Comparison of ENCODE assay signal across 11 cellular contexts in the genomic region with DNA sequence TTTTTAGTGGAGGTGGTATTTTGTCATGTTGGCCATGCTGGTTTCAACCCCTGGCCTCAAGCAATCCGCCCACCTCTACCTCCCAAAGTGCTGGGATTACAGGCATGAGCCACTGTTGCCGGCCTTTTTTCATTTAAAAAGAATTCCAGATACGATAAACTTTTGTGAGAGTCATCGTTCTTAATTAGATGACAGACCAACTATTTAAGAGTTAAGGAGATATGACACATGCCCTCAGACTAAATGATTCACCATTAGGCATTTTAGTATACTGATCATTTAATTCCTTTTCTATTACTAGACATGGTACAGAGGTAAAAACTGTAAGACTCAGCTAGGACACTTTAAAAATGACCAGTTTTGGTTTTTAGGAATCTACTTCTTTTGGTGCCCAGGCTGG. TPM values are rescaled to one million over a fixed set of nuclear protein-coding genes. Genes with fewer than 3 reads are reported as not detected.
DNase-seq lines count a peak whose midpoint lies in the region; ATAC-seq, FAIRE-seq and TF ChIP-seq lines count a peak whose summit lies in the region.
"Had no signal": no experiment of that assay in that cellular context is flagged by ENCODE, and none has a peak within 500 bp of the region (broad histone marks: within the 10 kb centered on the region; RNA-seq: fewer than 3 reads in every experiment).

No MANE protein-coding gene starts in this region.

- H3K27ac ChIP-seq in AG04450 (ENCODE audit: low read depth, low read length) = peak overlapping the region; percentile 81
- peak overlapping the region; percentile 71 to 76 for H3K27ac ChIP-seq in left lung

- H3K4me3 ChIP-seq in AG04450 (ENCODE audit: low read depth, low read length) (peak overlapping the region; percentile 91), left lung (peak overlapping the region in 1 of 2 donors; percentile 96)

- H3K27ac Mint-ChIP-seq in activated T-helper 1 cell treated with anti-CD3 and anti-CD28 coated beads, Interleukin-12 subunit alpha, Interleukin-12 subunit beta, Interleukin-2, Interleukin-4 antibody, amounts not matched to agents 30 ng/mL and 10 ng/mL and 1 ng/mL, durations not matched to agents 14 hours and 24 hours and 36 hours = no peak overlapping the region
- no peak overlapping the region for H3K27ac Mint-ChIP-seq in activated naive CD4-positive, alpha-beta T cell treated with anti-CD3 and anti-CD28 coated beads for 36 hours
- H3K27ac Mint-ChIP-seq: stimulated activated naive CD8-positive, alpha-beta T cell treated with anti-CD3 and anti-CD28 coated beads, Interleukin-15, amount 100 ng/mL, for 72 hours had no signal

- ATAC-seq in left lung (no peak), GM21619 (IDR thresholded peaks at IDR 0.05; ENCODE audit: unreplicated experiment) (no peak)
- ATAC-seq: Panc1; stimulated activated naive CD8-positive, alpha-beta T cell treated with anti-CD3 and anti-CD28 coated beads, Interleukin-15, amount 100 ng/mL, for 72 hours had no signal

- H3K9me3 Mint-ChIP-seq in activated T-helper 1 cell treated with anti-CD3 and anti-CD28 coated beads, Interleukin-12 subunit alpha, Interleukin-12 subunit beta, Interleukin-2, Interleukin-4 antibody, amounts not matched to agents 30 ng/mL and 10 ng/mL and 1 ng/mL, durations not matched to agents 14 hours and 24 hours and 36 hours = no peaks in the 10 kb centered on the region
- peaks cover 3% of the 10 kb centered on the region for H3K9me3 Mint-ChIP-seq in activated naive CD4-positive, alpha-beta T cell treated with anti-CD3 and anti-CD28 coated beads for 36 hours
- H3K9me3 Mint-ChIP-seq: stimulated activated naive CD8-positive, alpha-beta T cell treated with anti-CD3 and anti-CD28 coated beads, Interleukin-15, amount 100 ng/mL, for 72 hours had no signal

- H3K27me3 ChIP-seq in AG04450 (ENCODE audit: control insufficient read depth, insufficient read depth, low read length) (no peaks in the 10 kb centered on the region), left lung (no peaks in the 10 kb centered on the region)

- peaks cover 80% of the 10 kb centered on the region for H3K4me1 Mint-ChIP-seq in activated T-helper 1 cell treated with anti-CD3 and anti-CD28 coated beads, Interleukin-12 subunit alpha, Interleukin-12 subunit beta, Interleukin-2, Interleukin-4 antibody, amounts not matched to agents 30 ng/mL and 10 ng/mL and 1 ng/mL, durations not matched to agents 14 hours and 24 hours and 36 hours (ENCODE audit: low read depth)
- H3K4me1 Mint-ChIP-seq in activated naive CD4-positive, alpha-beta T cell treated with anti-CD3 and anti-CD28 coated beads for 36 hours (ENCODE audit: low read depth) = peaks cover 69% of the 10 kb centered on the region

- no peak for TF ChIP-seq POLR2A in H54 (IDR thresholded peaks at IDR 0.05; ENCODE audit: low read depth, low read length)

- H3K27me3 Mint-ChIP-seq in activated T-helper 1 cell treated with anti-CD3 and anti-CD28 coated beads, Interleukin-12 subunit alpha, Interleukin-12 subunit beta, Interleukin-2, Interleukin-4 antibody, amounts not matched to agents 30 ng/mL and 10 ng/mL and 1 ng/mL, durations not matched to agents 14 hours and 24 hours and 36 hours (ENCODE audit: insufficient read depth) = no peaks in the 10 kb centered on the region
- H3K27me3 Mint-ChIP-seq in activated naive CD4-positive, alpha-beta T cell treated with anti-CD3 and anti-CD28 coated beads for 36 hours (ENCODE audit: low read depth) = no peaks in the 10 kb centered on the region
- H3K27me3 Mint-ChIP-seq: stimulated activated naive CD8-positive, alpha-beta T cell treated with anti-CD3 and anti-CD28 coated beads, Interleukin-15, amount 100 ng/mL, for 72 hours had no signal

- intact Hi-C loops in activated T-helper 1 cell treated with anti-CD3 and anti-CD28 coated beads, Interleukin-12 subunit alpha, Interleukin-12 subunit beta, Interleukin-2, Interleukin-4 antibody, amounts not matched to agents 30 ng/mL and 10 ng/mL and 1 ng/mL, durations not matched to agents 14 hours and 24 hours and 36 hours (cut with micrococcal nuclease) = no loop called here
- intact Hi-C loops in left lung (cut with DNase I) = no loop called here
- intact Hi-C loops in activated naive CD4-positive, alpha-beta T cell treated with anti-CD3 and anti-CD28 coated beads for 36 hours (cut with micrococcal nuclease) = loop anchor here (10.0 kb wide), 1 partner anchor 1437 kb away; a partner anchor contains a TSS

- H3K36me3 ChIP-seq in left lung = peaks cover 0 to 11% of the 10 kb centered on the region in 2 donors

- POLR2A ChIA-PET in AG04450 (lab: Yijun Ruan, JAX) = interaction anchor here (0.7 to 2.6 kb wide), 2 partner anchors 22 to 371 kb away, joined by 5 to 18 read pairs; no protein-coding TSS in a partner anchor

- CTCF ChIA-PET in AG04450 (lab: Charles Lee) = no interaction called here
- CTCF ChIA-PET in activated naive CD4-positive, alpha-beta T cell treated with anti-CD3 and anti-CD28 coated beads for 36 hours (lab: Charles Lee) = interaction anchor here (0.7 kb wide), 1 partner anchor 13 kb away, joined by 3 read pairs; no protein-coding TSS in a partner anchor

- peak overlapping the region; percentile 19 for H3K4me3 Mint-ChIP-seq in activated T-helper 1 cell treated with anti-CD3 and anti-CD28 coated beads, Interleukin-12 subunit alpha, Interleukin-12 subunit beta, Interleukin-2, Interleukin-4 antibody, amounts not matched to agents 30 ng/mL and 10 ng/mL and 1 ng/mL, durations not matched to agents 14 hours and 24 hours and 36 hours
- H3K4me3 Mint-ChIP-seq in activated naive CD4-positive, alpha-beta T cell treated with anti-CD3 and anti-CD28 coated beads for 36 hours = no peak overlapping the region

- H3K36me3 Mint-ChIP-seq in activated T-helper 1 cell treated with anti-CD3 and anti-CD28 coated beads, Interleukin-12 subunit alpha, Interleukin-12 subunit beta, Interleukin-2, Interleukin-4 antibody, amounts not matched to agents 30 ng/mL and 10 ng/mL and 1 ng/mL, durations not matched to agents 14 hours and 24 hours and 36 hours (ENCODE audit: low read depth) = peaks cover 25% of the 10 kb centered on the region
- H3K36me3 Mint-ChIP-seq in activated naive CD4-positive, alpha-beta T cell treated with anti-CD3 and anti-CD28 coated beads for 36 hours (ENCODE audit: low read depth) = peaks cover 4% of the 10 kb centered on the region

- peaks cover 10 to 67% of the 10 kb centered on the region in 2 donors for H3K4me1 ChIP-seq in left lung

- TF ChIP-seq CTCF in AG04450 (IDR thresholded peaks at IDR 0.05; ENCODE audit: low read depth, low read length) (no peak), left lung (IDR thresholded peaks at IDR 0.05) (no peak)

- DNase-seq in AG04450 (ENCODE audit: low read depth, low spot score) (no peak), H54 (ENCODE audit: insufficient read length, low spot score) (peak; percentile 57), left lung (no peak), NCI-H2171 treated with DMSO at 0.1 percent for 48 hours (lab: John Stamatoyannopoulos, UW) (no peak), retina (no peak)
- no peak for DNase-seq in activated T-helper 1 cell treated with anti-CD3 and anti-CD28 coated beads, Interleukin-12 subunit alpha, Interleukin-12 subunit beta, Interleukin-2, Interleukin-4 antibody, amounts not matched to agents 30 ng/mL and 10 ng/mL and 1 ng/mL, durations not matched to agents 14 hours and 24 hours and 36 hours (ENCODE audit: low spot score)
- no peak for DNase-seq in activated naive CD4-positive, alpha-beta T cell treated with anti-CD3 and anti-CD28 coated beads for 36 hours
- DNase-seq: DMS153; stimulated activated naive CD8-positive, alpha-beta T cell treated with anti-CD3 and anti-CD28 coated beads, Interleukin-15, amount 100 ng/mL, for 72 hours had no signal

- FAIRE-seq in H54 (lab: Jason Lieb, UNC) = no peak

- no peaks in the 10 kb centered on the region for H3K9me3 ChIP-seq in AG04450 (ENCODE audit: control insufficient read depth, insufficient read depth, low read length)
- no peaks in the 10 kb centered on the region for H3K9me3 ChIP-seq in left lung

RNA-seq across cellular contexts. Expression of a gene that starts 2.4 kb away (rescaled TPM):
- 202 and 246 TPM in 2 replicates for polyA plus RNA-seq in AG04450 (2011; rRNA removed)
- polyA minus RNA-seq in AG04450 (2011; rRNA and poly(A)+ RNA removed) = 206 and 257 TPM in 2 replicates
- 60.4 and 62.4 TPM in 2 replicates for total RNA-seq in activated T-helper 1 cell treated with anti-CD3 and anti-CD28 coated beads, Interleukin-12 subunit alpha, Interleukin-12 subunit beta, Interleukin-2, Interleukin-4 antibody, amounts not matched to agents 30 ng/mL and 10 ng/mL and 1 ng/mL, durations not matched to agents 14 hours and 24 hours and 36 hours
- total RNA-seq in left lung = 10 to 100 TPM; 57.0 to 69.9 TPM
- 10 to 100 TPM; 28.3 to 31.5 TPM for total RNA-seq in activated naive CD4-positive, alpha-beta T cell treated with anti-CD3 and anti-CD28 coated beads for 36 hours

RNA-seq across cellular contexts. Expression of a gene that starts 5.4 kb away (rescaled TPM):
- 57.9 and 62.0 TPM in 2 replicates for polyA plus RNA-seq in AG04450 (2011; rRNA removed)
- 69.9 and 70.6 TPM in 2 replicates for polyA minus RNA-seq in AG04450 (2011; rRNA and poly(A)+ RNA removed)
- total RNA-seq in activated T-helper 1 cell treated with anti-CD3 and anti-CD28 coated beads, Interleukin-12 subunit alpha, Interleukin-12 subunit beta, Interleukin-2, Interleukin-4 antibody, amounts not matched to agents 30 ng/mL and 10 ng/mL and 1 ng/mL, durations not matched to agents 14 hours and 24 hours and 36 hours = 86.2 and 87.5 TPM in 2 replicates
- 10 to 100 TPM; 42.7 to 72.7 TPM for total RNA-seq in left lung
- 10 to 100 TPM; 40.2 to 41.6 TPM for total RNA-seq in activated naive CD4-positive, alpha-beta T cell treated with anti-CD3 and anti-CD28 coated beads for 36 hours

RNA-seq across cellular contexts. Expression of a gene that starts 46.7 kb away (rescaled TPM):
- 9.2 and 11.4 TPM in 2 replicates for polyA plus RNA-seq in AG04450 (2011; rRNA removed)
- polyA minus RNA-seq in AG04450 (2011; rRNA and poly(A)+ RNA removed) = 4.6 and 4.9 TPM in 2 replicates
- total RNA-seq in activated T-helper 1 cell treated with anti-CD3 and anti-CD28 coated beads, Interleukin-12 subunit alpha, Interleukin-12 subunit beta, Interleukin-2, Interleukin-4 antibody, amounts not matched to agents 30 ng/mL and 10 ng/mL and 1 ng/mL, durations not matched to agents 14 hours and 24 hours and 36 hours = 20.3 and 20.8 TPM in 2 replicates
- 10 to 100 TPM; 13.9 to 25.1 TPM for total RNA-seq in left lung
- 10 to 100 TPM; 12.1 to 12.9 TPM for total RNA-seq in activated naive CD4-positive, alpha-beta T cell treated with anti-CD3 and anti-CD28 coated beads for 36 hours
